ENCODE assay signal across 9 cellular contexts in genomic region chr2:6526093-6526824, GRCh38.
A peak's percentile ranks its signal among the peaks of the same experiment; 100 is the strongest.
DNase-seq lines count a peak whose midpoint lies in the region; ATAC-seq and TF ChIP-seq lines count a peak whose summit lies in the region.
"Had no signal": no experiment of that assay in that cellular context is flagged by ENCODE, and none has a peak within 500 bp of the region (broad histone marks: within the 10 kb centered on the region; RNA-seq: fewer than 3 reads in every experiment).

No MANE protein-coding gene starts in this region.

- H2AFZ ChIP-seq in GM23338: no peak overlapping the region

- no peaks in the 10 kb centered on the region for H4K20me1 ChIP-seq in GM23338 (replicated peaks; ENCODE audit: insufficient read depth)

- DNase-seq in GM23338 (ENCODE audit: low spot score) (peak; percentile 90), NCI-H446 treated with DMSO at 0.1 percent for 48 hours (lab: John Stamatoyannopoulos, UW) (peak; percentile 19), epithelial cell of esophagus (ENCODE audit: low read depth) (peak; percentile 63), psoas muscle (no peak), dorsolateral prefrontal cortex (no peak)

- no peak overlapping the region for H3K27ac Mint-ChIP-seq in GM23338

- H3K4me3 ChIP-seq in GM23338 (no peak overlapping the region), epithelial cell of esophagus (ENCODE audit: low read length) (no peak overlapping the region), psoas muscle (no peak overlapping the region), dorsolateral prefrontal cortex (no peak overlapping the region)

- 75 to 85% (median 80%) methylated on average over 6 of the region's 6 CpGs for WGBS in psoas muscle, 3 donors

- H3K27me3 ChIP-seq in GM23338 (ENCODE audit: insufficient read depth) (no peaks in the 10 kb centered on the region), psoas muscle (ENCODE audit: insufficient read depth in 3 of 3, low read length in 2 of 3) (no peaks in the 10 kb centered on the region), dorsolateral prefrontal cortex (peaks cover 0 to 5% (median 0%) of the 10 kb centered on the region in 45 donors)

- no peaks in the 10 kb centered on the region for H3K9me3 ChIP-seq in psoas muscle

- TF ChIP-seq CTCF in 22Rv1 (IDR thresholded peaks at IDR 0.05) (peak; percentile 61), GM23338 (conservative IDR thresholded peaks at IDR 0.05; ENCODE audit: low read depth in 2 of 2) (peak; percentile 72 to 79), epithelial cell of esophagus (IDR thresholded peaks at IDR 0.05; ENCODE audit: insufficient read depth, low read depth, low read length, missing control alignments) (peak; percentile 50), psoas muscle (IDR thresholded peaks at IDR 0.05) (no peak), dorsolateral prefrontal cortex (IDR thresholded peaks at IDR 0.05 in 54 of 56, conservative IDR thresholded peaks at IDR 0.05 in 2 of 56; ENCODE audit: low read depth in 1 of 56, partially characterized antibody in 56 of 56) (peak in 7 of 56 donors; percentile 9 to 25 (median 16))

- H3K4me1 ChIP-seq in GM23338 (ENCODE audit: insufficient read depth) (peaks cover 6% of the 10 kb centered on the region), psoas muscle (no peaks in the 10 kb centered on the region)

- no peaks in the 10 kb centered on the region for H3K36me3 Mint-ChIP-seq in GM23338 (ENCODE audit: low read depth)

- ATAC-seq in GM23338 (peak; percentile 69), psoas muscle (no peak), HG03108 (IDR thresholded peaks at IDR 0.05; ENCODE audit: unreplicated experiment) (no peak), HG03432 (IDR thresholded peaks at IDR 0.05; ENCODE audit: unreplicated experiment) (no peak)

- no peaks in the 10 kb centered on the region for H3K36me3 ChIP-seq in GM23338 (ENCODE audit: insufficient read depth)
- H3K36me3 ChIP-seq in psoas muscle (ENCODE audit: insufficient read depth in 1 of 2, low read depth in 1 of 2): no peaks in the 10 kb centered on the region

- H3K79me2 ChIP-seq in GM23338 (replicated peaks; ENCODE audit: insufficient read depth): no peaks in the 10 kb centered on the region

- H3K4me2 ChIP-seq in GM23338: no peak overlapping the region

- H3K27me3 Mint-ChIP-seq in GM23338 (ENCODE audit: insufficient read depth, low read depth, poor library complexity): no peaks in the 10 kb centered on the region

- intact Hi-C loops in psoas muscle (cut with DNase I) (no loop called here), dorsolateral prefrontal cortex (cut with DNase I) (no loop called here)

- H3K27ac ChIP-seq in 22Rv1 (no peak overlapping the region), GM23338 (ENCODE audit: low read depth) (no peak overlapping the region), psoas muscle (no peak overlapping the region), dorsolateral prefrontal cortex (no peak overlapping the region)
- H3K27ac ChIP-seq: epithelial cell of prostate had no signal

- peaks cover 62% of the 10 kb centered on the region for H3K9me3 Mint-ChIP-seq in GM23338

- H3K4me3 Mint-ChIP-seq in GM23338: no peak overlapping the region

- H3K4me1 Mint-ChIP-seq in GM23338: peaks cover 11% of the 10 kb centered on the region; the same call in 2 of the 3 replicates

- no peaks in the 10 kb centered on the region for H3F3A ChIP-seq in GM23338 (replicated peaks; ENCODE audit: low read depth)

- H3K9me2 ChIP-seq in GM23338 (ENCODE audit: insufficient read depth): no peaks in the 10 kb centered on the region

TF ChIP-seq in GM23338, 12 proteins besides CTCF, POLR2A, EP300 and RAD21:
- no peak for TF ChIP-seq STAT1 (IDR thresholded peaks at IDR 0.05; ENCODE audit: unreplicated experiment)
TF ChIP-seq in GM23338: peak in this region for 0.

Comparison
In these comparisons a context has a peak if more than half of its experiments do, and no peak if none do; other contexts are left out.
1. DNase-seq: peak in GM23338 (single experiment), NCI-H446 treated with DMSO at 0.1 percent for 48 hours (single experiment) and epithelial cell of esophagus (single experiment); none in psoas muscle (0 of 2) and dorsolateral prefrontal cortex (0 of 10).